18 cellular contexts compared by ENCODE assay signal in the genomic region with DNA sequence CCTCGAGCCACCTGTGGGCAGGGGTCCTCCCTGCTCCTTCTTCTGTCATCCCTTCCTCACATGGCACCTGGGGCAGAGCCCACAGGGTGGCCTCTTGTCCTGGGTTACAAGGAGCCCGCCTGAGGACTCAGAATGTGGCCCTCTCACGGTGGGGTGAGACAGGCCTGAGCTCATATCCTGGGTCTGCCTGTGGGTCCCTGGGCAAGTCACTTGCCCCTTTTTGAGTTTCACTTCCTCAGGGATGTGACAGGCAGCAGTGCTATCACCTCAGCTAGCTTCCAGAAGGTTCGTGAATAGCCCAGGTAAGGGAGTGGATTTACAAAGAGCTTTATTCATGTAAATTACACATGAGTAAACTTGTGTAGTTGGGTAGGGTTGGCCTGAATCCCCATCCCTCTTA. TPM values are rescaled to one million over a fixed set of nuclear protein-coding genes. Genes with fewer than 3 reads are reported as not detected.
"Had no signal": no experiment of that assay in that cellular context is flagged by ENCODE, and none has a peak within 500 bp of the region (broad histone marks: within the 10 kb centered on the region; RNA-seq: fewer than 3 reads in every experiment).

No MANE protein-coding gene starts in this region.

- ATAC-seq: heart right ventricle; left lung; natural killer cell treated with Interleukin-12 subunit alpha and Interleukin-12 subunit beta and Interleukin-15 and Interleukin-18, amount 100 ng/mL, for 72 hours; psoas muscle; sciatic nerve; stimulated activated naive CD8-positive, alpha-beta T cell treated with anti-CD3 and anti-CD28 coated beads, Interleukin-15, Interleukin-2, amounts not matched to agents 100 U/mL and 50 U/mL, for 24 hours; upper lobe of right lung had no signal

- DNase-seq: activated CD4-positive, alpha-beta T cell treated with anti-CD3 and anti-CD28 coated beads, Interleukin-2, amount 50 U/mL, for 1 hour; activated CD4-positive, CD25-positive, alpha-beta regulatory T cell; caudate nucleus; effector CD4-positive, alpha-beta T cell; heart right ventricle; left lung; psoas muscle; stimulated activated CD4-positive, alpha-beta T cell treated with anti-CD3 and anti-CD28 coated beads, Interleukin-12 subunit alpha, Interleukin-12 subunit beta, amount 100 ng/mL, for 4 hours; stimulated activated naive CD8-positive, alpha-beta T cell treated with anti-CD3 and anti-CD28 coated beads, Interleukin-15, Interleukin-2, amounts not matched to agents 100 U/mL and 50 U/mL, for 24 hours; testis; upper lobe of right lung had no signal

- H3K4me3 ChIP-seq: coronary artery, heart right ventricle, left lung, psoas muscle, testis, upper lobe of right lung had no signal

- H3K9me3 ChIP-seq: heart right ventricle, left lung, psoas muscle, testis, upper lobe of right lung had no signal

- H3K27ac ChIP-seq: coronary artery, heart right ventricle, left lung, psoas muscle, testis, upper lobe of right lung had no signal

- H3K4me1 ChIP-seq: heart right ventricle, left lung, psoas muscle, testis, upper lobe of right lung had no signal

- H3K27me3 ChIP-seq: heart right ventricle, left lung, testis, upper lobe of right lung had no signal

- FAIRE-seq: frontal cortex, islet of Langerhans had no signal

RNA-seq across cellular contexts. Expression of a gene that starts 33.5 kb away (rescaled TPM):
- total RNA-seq: heart right ventricle; left lung; mucosa of gallbladder; natural killer cell treated with Interleukin-12 subunit alpha and Interleukin-12 subunit beta and Interleukin-15 and Interleukin-18, amount 100 ng/mL, for 72 hours; omental fat pad; psoas muscle; sciatic nerve; upper lobe of right lung had no signal
- polyA plus RNA-seq: heart right ventricle, psoas muscle had no signal
